17 cellular contexts compared by ENCODE assay signal in genomic region chr11:63890368-63890767, GRCh38. TPM values are rescaled to one million over a fixed set of nuclear protein-coding genes. Genes with fewer than 3 reads are reported as not detected.
DNase-seq lines count a peak whose midpoint lies in the region; ATAC-seq and TF ChIP-seq lines count a peak whose summit lies in the region.
"Had no signal": no experiment of that assay in that cellular context is flagged by ENCODE, and none has a peak within 500 bp of the region (broad histone marks: within the 10 kb centered on the region; RNA-seq: fewer than 3 reads in every experiment).

No MANE protein-coding gene starts in this region.

- peaks cover 64% of the 10 kb centered on the region for H3K4me1 Mint-ChIP-seq in stimulated activated naive CD8-positive, alpha-beta T cell treated with anti-CD3 and anti-CD28 coated beads, Interleukin-15, Interleukin-2, amounts not matched to agents 100 ng/mL and 50 ng/mL, for 24 hours (ENCODE audit: low read depth)
- peaks cover 60% of the 10 kb centered on the region for H3K4me1 Mint-ChIP-seq in stimulated activated naive CD8-positive, alpha-beta T cell treated with anti-CD3 and anti-CD28 coated beads, Interleukin-15, amount 100 ng/mL, for 72 hours

- H3K9ac ChIP-seq in mucosa of stomach (ENCODE audit: low read length) = peak overlapping the region; percentile 76

- TF ChIP-seq POLR2A in breast epithelium (IDR thresholded peaks at IDR 0.05) = no peak

- H3K9me3 Mint-ChIP-seq in stimulated activated naive CD8-positive, alpha-beta T cell treated with anti-CD3 and anti-CD28 coated beads, Interleukin-15, Interleukin-2, amounts not matched to agents 100 ng/mL and 50 ng/mL, for 24 hours = no peaks in the 10 kb centered on the region
- no peaks in the 10 kb centered on the region for H3K9me3 Mint-ChIP-seq in stimulated activated naive CD8-positive, alpha-beta T cell treated with anti-CD3 and anti-CD28 coated beads, Interleukin-15, amount 100 ng/mL, for 72 hours
- H3K9me3 Mint-ChIP-seq: activated B cell treated with CpG ODN at 0.5 μM for 24 hours had no signal

- DNase-seq in stimulated activated naive CD8-positive, alpha-beta T cell treated with anti-CD3 and anti-CD28 coated beads, Interleukin-15, amount 100 ng/mL, for 72 hours = no peak
- DNase-seq in breast epithelium (ENCODE audit: low spot score in 2 of 2) (no peak), COR-L47 (lab: John Stamatoyannopoulos, UW) (no peak), NK-92 (lab: John Stamatoyannopoulos, UW; ENCODE audit: unreplicated experiment) (no peak), Right ventricle myocardium superior (no peak)
- DNase-seq: activated B cell treated with CpG ODN at 0.5 μM for 24 hours; activated CD8-positive, alpha-beta memory T cell treated with anti-CD3 and anti-CD28 coated beads, Interleukin-2, amount 50 U/mL, for 48 hours; amygdala; heart left ventricle; MG63; NCI-H1930; NCI-H69; tibial artery had no signal

- H3K27me3 Mint-ChIP-seq in stimulated activated naive CD8-positive, alpha-beta T cell treated with anti-CD3 and anti-CD28 coated beads, Interleukin-15, Interleukin-2, amounts not matched to agents 100 ng/mL and 50 ng/mL, for 24 hours = no peaks in the 10 kb centered on the region
- H3K27me3 Mint-ChIP-seq in stimulated activated naive CD8-positive, alpha-beta T cell treated with anti-CD3 and anti-CD28 coated beads, Interleukin-15, amount 100 ng/mL, for 72 hours = no peaks in the 10 kb centered on the region
- H3K27me3 Mint-ChIP-seq: activated B cell treated with CpG ODN at 0.5 μM for 24 hours had no signal

- peaks cover 22% of the 10 kb centered on the region for H3K36me3 Mint-ChIP-seq in stimulated activated naive CD8-positive, alpha-beta T cell treated with anti-CD3 and anti-CD28 coated beads, Interleukin-15, Interleukin-2, amounts not matched to agents 100 ng/mL and 50 ng/mL, for 24 hours (ENCODE audit: low read depth)

- H3K4me1 ChIP-seq in breast epithelium (peaks cover 15 to 34% of the 10 kb centered on the region in 2 donors), mucosa of stomach (ENCODE audit: control insufficient read depth, insufficient read depth, low read length) (peaks cover 51% of the 10 kb centered on the region)

- no peaks in the 10 kb centered on the region for H3K36me3 ChIP-seq in breast epithelium
- peaks cover 4% of the 10 kb centered on the region for H3K36me3 ChIP-seq in mucosa of stomach (ENCODE audit: control insufficient read depth, insufficient read depth, low read length)

- peak overlapping the region; percentile 89 to 95 for H3K27ac ChIP-seq in breast epithelium
- H3K27ac ChIP-seq: tibial artery had no signal

- H3K9me3 ChIP-seq in breast epithelium (no peaks in the 10 kb centered on the region), mucosa of stomach (ENCODE audit: control insufficient read depth, low read length) (no peaks in the 10 kb centered on the region)
- H3K9me3 ChIP-seq: heart left ventricle, MG63, tibial artery had no signal

- H3K4me3 ChIP-seq in breast epithelium (no peak overlapping the region), mucosa of stomach (ENCODE audit: low read length) (peak overlapping the region; percentile 53)
- H3K4me3 ChIP-seq: heart left ventricle, MG63, tibial artery had no signal

- peak overlapping the region; percentile 45 for H3K27ac Mint-ChIP-seq in stimulated activated naive CD8-positive, alpha-beta T cell treated with anti-CD3 and anti-CD28 coated beads, Interleukin-15, Interleukin-2, amounts not matched to agents 100 ng/mL and 50 ng/mL, for 24 hours
- H3K27ac Mint-ChIP-seq in stimulated activated naive CD8-positive, alpha-beta T cell treated with anti-CD3 and anti-CD28 coated beads, Interleukin-15, amount 100 ng/mL, for 72 hours = no peak overlapping the region

- H3K27me3 ChIP-seq in breast epithelium (no peaks in the 10 kb centered on the region), mucosa of stomach (ENCODE audit: control insufficient read depth, insufficient read depth, low read length) (no peaks in the 10 kb centered on the region)
- H3K27me3 ChIP-seq: heart left ventricle, MG63, tibial artery had no signal

- intact Hi-C loops in breast epithelium (cut with DNase I; ENCODE audit: low total_unique reads) = no loop called here
- intact Hi-C loops in Right ventricle myocardium superior (cut with DNase I) = no loop called here

- no peak for ATAC-seq in stimulated activated naive CD8-positive, alpha-beta T cell treated with anti-CD3 and anti-CD28 coated beads, Interleukin-15, amount 100 ng/mL, for 72 hours
- no peak for ATAC-seq in GM21737 (IDR thresholded peaks at IDR 0.05; ENCODE audit: unreplicated experiment)
- no peak for ATAC-seq in Right ventricle myocardium superior (ENCODE audit: poor library complexity)
- ATAC-seq: heart left ventricle, Panc1 had no signal

- no peak for TF ChIP-seq CTCF in breast epithelium (IDR thresholded peaks at IDR 0.05)

- H3K4me3 Mint-ChIP-seq in stimulated activated naive CD8-positive, alpha-beta T cell treated with anti-CD3 and anti-CD28 coated beads, Interleukin-15, Interleukin-2, amounts not matched to agents 100 ng/mL and 50 ng/mL, for 24 hours = no peak overlapping the region
- H3K4me3 Mint-ChIP-seq in stimulated activated naive CD8-positive, alpha-beta T cell treated with anti-CD3 and anti-CD28 coated beads, Interleukin-15, amount 100 ng/mL, for 72 hours = peak overlapping the region in 1 of 2 donors; percentile 32

RNA-seq across cellular contexts. Expression of gene RCOR2, which starts 26.6 kb away (rescaled TPM):
- total RNA-seq in breast epithelium (under 1 TPM; 0.16 to 0.33 (median 0.29) TPM), Right ventricle myocardium superior (9.9 TPM)
- total RNA-seq: activated B cell treated with CpG ODN at 0.5 μM for 24 hours had no signal

RNA-seq across cellular contexts. Expression of gene NAA40, which starts 48.4 kb away (rescaled TPM):
- 10 to 100 TPM in 2 of 3 donors, 1 to 10 TPM in 1; 5.9 to 27.4 (median 19.7) TPM for total RNA-seq in breast epithelium
- 20.9 TPM for total RNA-seq in Right ventricle myocardium superior

RNA-seq across cellular contexts. Expression of gene MARK2, which starts 51.5 kb away (rescaled TPM):
- total RNA-seq in breast epithelium (10 to 100 TPM; 12.6 to 34.0 (median 22.3) TPM), Right ventricle myocardium superior (35.8 TPM)
